ENCODE assay signal across 33 cellular contexts in genomic region chr4:11518754-11519153, GRCh38.
"Had no signal": no experiment of that assay in that cellular context is flagged by ENCODE, and none has a peak within 500 bp of the region (broad histone marks: within the 10 kb centered on the region; RNA-seq: fewer than 3 reads in every experiment).

No MANE protein-coding gene starts in this region.

- H3K4me1 ChIP-seq: adrenal gland, ascending aorta, breast epithelium had no signal

- DNase-seq: activated effector memory CD4-positive, alpha-beta T cell treated with anti-CD3 and anti-CD28 coated beads, Interleukin-2, amount 50 U/mL, for 16 hours; activated effector memory CD4-positive, alpha-beta T cell treated with Interleukin-2 at 50 U/mL for 16 hours; activated gamma-delta T cell; activated gamma-delta T cell treated with Interleukin-2 at 50 U/mL for 16 hours; activated naive CD4-positive, alpha-beta T cell; activated naive CD4-positive, alpha-beta T cell treated with anti-CD3 and anti-CD28 coated beads for 36 hours; activated naive CD4-positive, alpha-beta T cell treated with anti-CD3 and anti-CD28 coated beads, Interleukin-2, amount 10 ng/mL, durations not matched to agents 7 days and 5 days; activated naive CD4-positive, alpha-beta T cell treated with anti-CD3 and anti-CD28 coated beads, Interleukin-2, amount 50 U/mL, for 16 hours; activated naive CD4-positive, alpha-beta T cell treated with Interleukin-2 at 50 U/mL for 16 hours; activated naive CD8-positive, alpha-beta T cell treated with anti-CD3 and anti-CD28 coated beads for 36 hours; activated naive CD8-positive, alpha-beta T cell treated with anti-CD3 and anti-CD28 coated beads, Interleukin-2, amount 10 ng/mL, durations not matched to agents 7 days and 5 days; activated naive CD8-positive, alpha-beta T cell treated with anti-CD3 and anti-CD28 coated beads, Interleukin-2, amount 50 U/mL, for 24 hours; activated T-cell treated with anti-CD3 and anti-CD28 coated beads, Interleukin-2, amount 50 U/mL, for 1 hour; activated T-cell treated with anti-CD3 and anti-CD28 coated beads, Interleukin-2, amount 50 U/mL, for 24 hours; activated T-cell treated with anti-CD3 and anti-CD28 coated beads, Interleukin-2, amount 50 U/mL, for 4 hours; activated T-cell treated with anti-CD3 and anti-CD28 coated beads, Interleukin-2, amount 50 U/mL, for 48 hours; activated T-cell treated with anti-CD3 and anti-CD28 coated beads, Interleukin-2, amount 50 U/mL, for 72 hours; adrenal gland; amniotic stem cell; amygdala; anterior cingulate cortex; aorta; brain microvascular endothelial cell; caudate nucleus; central memory CD4-positive, alpha-beta T cell; cerebellar nuclear complex had no signal

- H3K9me3 ChIP-seq: adrenal gland, ascending aorta, breast epithelium had no signal

- H3K36me3 ChIP-seq: adrenal gland, ascending aorta, brain microvascular endothelial cell, breast epithelium, cardiac muscle cell had no signal

- H3K4me3 ChIP-seq: adrenal gland, ascending aorta, breast epithelium, cardiac muscle cell had no signal

- FAIRE-seq: astrocyte, bronchial epithelial cell had no signal

- H3K27me3 ChIP-seq: adrenal gland, ascending aorta, brain microvascular endothelial cell, breast epithelium, cardiac muscle cell had no signal

- H3K27ac ChIP-seq: adrenal gland, ascending aorta, brain microvascular endothelial cell, breast epithelium, cardiac muscle cell had no signal

- ATAC-seq: activated naive CD4-positive, alpha-beta T cell treated with anti-CD3 and anti-CD28 coated beads, Interleukin-2, amount 50 U/mL, for 72 hours; activated naive CD8-positive, alpha-beta T cell treated with anti-CD3 and anti-CD28 coated beads, Interleukin-2, amount 50 U/mL, for 24 hours; activated T-cell treated with anti-CD3 and anti-CD28 coated beads, Interleukin-2, amount 50 U/mL, for 4 hours; activated T-cell treated with anti-CD3 and anti-CD28 coated beads, Interleukin-2, amount 50 U/mL, for 72 hours; activated T-helper 17 cell treated with anti-CD3 and anti-CD28 coated beads, Interleukin-2, amount 50 U/mL, for 72 hours had no signal
